7 cellular contexts compared by ENCODE assay signal in the genomic region with DNA sequence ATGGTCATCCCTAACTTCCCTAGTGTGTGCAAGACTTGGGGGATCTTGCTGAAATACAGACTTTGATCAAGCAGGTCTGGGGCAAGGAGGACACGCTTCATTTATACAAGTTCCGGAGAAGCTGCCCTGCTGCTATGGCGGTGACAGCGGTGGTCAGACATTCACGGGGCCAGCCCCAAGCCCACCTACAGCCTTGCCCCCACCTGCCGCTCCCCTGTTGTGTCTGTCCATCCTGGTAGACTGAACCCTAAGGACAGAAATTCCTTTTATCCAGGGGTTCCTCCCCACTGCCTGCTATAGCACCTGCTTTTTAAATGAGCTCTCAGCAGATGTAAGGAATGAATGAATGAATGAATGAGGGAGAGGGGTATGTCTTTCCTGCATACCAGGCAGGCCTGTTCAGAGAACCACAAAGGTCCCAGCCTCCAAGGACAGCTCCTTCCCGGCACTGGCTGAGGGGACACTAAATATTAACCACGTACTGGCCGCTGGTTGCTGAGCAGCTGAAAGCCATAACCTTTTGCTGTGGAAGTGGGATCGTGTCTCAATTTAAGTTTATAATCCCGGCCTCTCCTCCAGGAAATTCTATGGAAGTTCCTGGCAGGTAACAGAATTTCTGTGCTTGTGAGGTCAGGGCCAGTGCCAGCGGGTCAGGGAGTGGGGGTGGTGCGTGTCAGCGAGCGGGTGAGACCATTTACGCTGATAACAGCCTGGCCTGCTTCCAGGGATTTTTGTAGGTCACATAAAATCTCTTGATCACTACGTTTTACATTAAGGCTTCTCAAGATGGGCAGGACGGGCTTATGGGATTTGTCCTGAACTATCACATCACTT. TPM values are rescaled to one million over a fixed set of nuclear protein-coding genes. Genes with fewer than 3 reads are reported as not detected.
DNase-seq lines count a peak whose midpoint lies in the region; ATAC-seq and TF ChIP-seq lines count a peak whose summit lies in the region.
"Had no signal": no experiment of that assay in that cellular context is flagged by ENCODE, and none has a peak within 500 bp of the region (broad histone marks: within the 10 kb centered on the region; RNA-seq: fewer than 3 reads in every experiment).

No MANE protein-coding gene starts in this region.

- DNase-seq in heart right ventricle (peak in 1 of 2 donors; percentile 45), Right ventricle myocardium inferior (ENCODE audit: missing footprints) (no peak), uterus (peak in 1 of 2 donors; percentile 39)
- no peak for DNase-seq in stimulated activated CD4-positive, alpha-beta T cell treated with anti-CD3 and anti-CD28 coated beads, Interleukin-2, amount 100 ng/mL, for 24 hours

- H3K4me1 ChIP-seq in heart right ventricle = peaks cover 22 to 68% (median 49%) of the 10 kb centered on the region in 9 donors
- H3K4me1 ChIP-seq in iPS-20b (ENCODE audit: insufficient read depth, low read length) = peaks cover 25% of the 10 kb centered on the region
- peaks cover 6 to 39% of the 10 kb centered on the region in 2 donors for H3K4me1 ChIP-seq in uterus

- ATAC-seq in heart right ventricle = no peak
- ATAC-seq in Right ventricle myocardium inferior = no peak
- ATAC-seq in GM21367 (IDR thresholded peaks at IDR 0.05; ENCODE audit: unreplicated experiment) = no peak

- intact Hi-C loops in heart right ventricle (cut with DNase I) (loop anchor here in 3 of 10 donors (5.0 to 10.0 kb wide), 3 partner anchors 81 to 101 kb away; a partner anchor contains a TSS), Right ventricle myocardium inferior (cut with DNase I) (loop anchor here (5.0 kb wide), 1 partner anchor 81 kb away; a partner anchor contains a TSS), uterus (cut with DNase I; ENCODE audit: low total_unique reads) (loop anchor here (5.0 kb wide), 1 partner anchor 121 kb away; no protein-coding TSS in a partner anchor)

- TF ChIP-seq POLR2A in uterus (IDR thresholded peaks at IDR 0.05) = no peak

- H3K36me3 ChIP-seq in heart right ventricle (peaks cover 0 to 46% (median 3%) of the 10 kb centered on the region in 9 donors), iPS-20b (ENCODE audit: insufficient read depth, low read depth, low read length) (peaks cover 24% of the 10 kb centered on the region), uterus (no peaks in the 10 kb centered on the region)

- peak overlapping the region; percentile 79 for H3K9ac ChIP-seq in iPS-20b (ENCODE audit: low read depth, low read length)

- WGBS in heart right ventricle, 2 donors = 46 to 47% methylated on average over 18 of the region's 18 CpGs

- H3K27me3 ChIP-seq in heart right ventricle = no peaks in the 10 kb centered on the region
- H3K27me3 ChIP-seq in iPS-20b (ENCODE audit: insufficient read depth, low read length) = no peaks in the 10 kb centered on the region
- no peaks in the 10 kb centered on the region for H3K27me3 ChIP-seq in uterus

- peak overlapping the region in 5 of 10 donors; percentile 23 to 47 (median 29) for H3K4me3 ChIP-seq in heart right ventricle
- H3K4me3 ChIP-seq in iPS-20b (ENCODE audit: low read length) = peak overlapping the region; percentile 14; the same call in 1 of the 2 replicates
- H3K4me3 ChIP-seq in uterus = no peak overlapping the region

- peak overlapping the region in 9 of 10 donors; percentile 67 to 91 (median 82) for H3K27ac ChIP-seq in heart right ventricle
- H3K27ac ChIP-seq in iPS-20b (ENCODE audit: low read length) = peak overlapping the region; percentile 86
- H3K27ac ChIP-seq in uterus = peak overlapping the region; percentile 66 to 78

- H3K9me3 ChIP-seq in heart right ventricle = no peaks in the 10 kb centered on the region
- H3K9me3 ChIP-seq in iPS-20b (ENCODE audit: insufficient read depth, low read depth, low read length) = no peaks in the 10 kb centered on the region
- no peaks in the 10 kb centered on the region for H3K9me3 ChIP-seq in uterus

- TF ChIP-seq CTCF in heart right ventricle (IDR thresholded peaks at IDR 0.05) (no peak), uterus (IDR thresholded peaks at IDR 0.05) (no peak)

RNA-seq across cellular contexts. Expression of a gene that starts 27.1 kb away (rescaled TPM):
- total RNA-seq in heart right ventricle (1 to 10 TPM in 1 of 10 donors, under 1 TPM in 8, not detected in 1; 0.23 to 1.2 (median 0.45) TPM), Right ventricle myocardium inferior (0.32 TPM), uterus (1 to 10 TPM in 2 of 4 donors, not detected in 2; 1.3 to 2.0 TPM)
- polyA plus RNA-seq in heart right ventricle = under 1 TPM; 0.29 to 0.49 TPM

RNA-seq across cellular contexts. Expression of a gene that starts 27.8 kb away (rescaled TPM):
- total RNA-seq in heart right ventricle = 1,000 to 10,000 TPM in 9 of 10 donors, 100 to 1,000 TPM in 1; 856 to 1,274 (median 1,129) TPM
- polyA plus RNA-seq in heart right ventricle = 1,000 to 10,000 TPM; 1,172 to 1,278 TPM
- 1,344 TPM for total RNA-seq in Right ventricle myocardium inferior
- total RNA-seq in uterus = 100 to 1,000 TPM in 1 of 4 donors, 10 to 100 TPM in 3; 28.6 to 204 (median 60.9) TPM

RNA-seq across cellular contexts. Expression of a gene that starts 40.5 kb away (rescaled TPM):
- total RNA-seq in heart right ventricle (1 to 10 TPM; 2.1 to 4.1 (median 2.4) TPM), Right ventricle myocardium inferior (6.5 TPM), uterus (1 to 10 TPM in 3 of 4 donors, not detected in 1; 1.5 to 6.8 (median 2.9) TPM)
- 10 to 100 TPM in 1 of 2 donors, 1 to 10 TPM in 1; 4.0 to 13.1 TPM for polyA plus RNA-seq in heart right ventricle

RNA-seq across cellular contexts. Expression of a gene that starts 49.8 kb away (rescaled TPM):
- total RNA-seq in heart right ventricle (under 1 TPM in 8 of 10 donors, not detected in 2; 0.09 to 0.61 (median 0.23) TPM), Right ventricle myocardium inferior (0.30 TPM), uterus (1 to 10 TPM in 1 of 4 donors, under 1 TPM in 1, not detected in 2; 0.15 to 1.2 TPM)
- polyA plus RNA-seq in heart right ventricle = under 1 TPM; 0.07 to 0.23 TPM
- total RNA-seq: SK-MEL-5 had no signal
